8 cellular contexts compared by ENCODE assay signal in genomic region chr16:84643180-84643583, GRCh38. TPM values are rescaled to one million over a fixed set of nuclear protein-coding genes. Genes with fewer than 3 reads are reported as not detected.
DNase-seq lines count a peak whose midpoint lies in the region; ATAC-seq and TF ChIP-seq lines count a peak whose summit lies in the region.

No MANE protein-coding gene starts in this region.

- no peak for TF ChIP-seq POLR2A in gastrocnemius medialis (IDR thresholded peaks at IDR 0.05)
- TF ChIP-seq POLR2A in erythroblast (IDR thresholded peaks at IDR 0.05; ENCODE audit: low read length), result no peak

- POLR2A ChIA-PET in PC-9 (lab: Charles Lee; ENCODE audit: unreplicated experiment), result interaction anchor here (0.6 kb wide), 1 partner anchor 11 kb away, joined by 3 read pairs; no protein-coding TSS in a partner anchor

- H3K36me3 ChIP-seq in GM23248 (ENCODE audit: low read depth), result no peaks in the 10 kb centered on the region
- H3K36me3 ChIP-seq in PC-9 (ENCODE audit: low read depth), result no peaks in the 10 kb centered on the region
- no peaks in the 10 kb centered on the region for H3K36me3 ChIP-seq in gastrocnemius medialis

- H3F3A ChIP-seq in GM23248 (ENCODE audit: insufficient read depth) (peaks cover 8% of the 10 kb centered on the region), PC-9 (ENCODE audit: insufficient read depth, low read depth) (0 out of 2 replicates have a peak, but pooled peaks cover 3% of the 10 kb centered on the region)

- H3K4me1 ChIP-seq in GM23248 (ENCODE audit: insufficient read depth), result peaks cover 32% of the 10 kb centered on the region
- H3K4me1 ChIP-seq in PC-9 (replicated peaks; ENCODE audit: insufficient read depth), result peaks cover 15% of the 10 kb centered on the region
- peaks cover 13 to 14% of the 10 kb centered on the region in 2 donors for H3K4me1 ChIP-seq in gastrocnemius medialis

- peak overlapping the region; percentile 44 for H2AFZ ChIP-seq in GM23248
- peak overlapping the region; percentile 56; the same call in 1 of the 2 replicates for H2AFZ ChIP-seq in PC-9

- H3K79me2 ChIP-seq in GM23248 (ENCODE audit: insufficient read depth), result no peaks in the 10 kb centered on the region
- no peaks in the 10 kb centered on the region for H3K79me2 ChIP-seq in PC-9 (ENCODE audit: low read depth)

- in situ Hi-C loops in GM23248 (cut with MboI), result no loop called here
- in situ Hi-C loops in gastrocnemius medialis (cut with MboI; ENCODE audit: low sequenced_read_pairs in 4 of 4), result loop anchor here in 1 of 4 donors (25.0 kb wide), 1 partner anchor 319 kb away; no protein-coding TSS in a partner anchor

- peak overlapping the region; percentile 13; the same call in 1 of the 2 replicates for H3K9ac ChIP-seq in GM23248

- H3K27me3 ChIP-seq in GM23248 (replicated peaks; ENCODE audit: insufficient read depth), result no peaks in the 10 kb centered on the region
- H3K27me3 ChIP-seq in PC-9 (ENCODE audit: insufficient read depth, low read depth), result no peaks in the 10 kb centered on the region
- H3K27me3 ChIP-seq in gastrocnemius medialis, result no peaks in the 10 kb centered on the region

- WGBS in GM23248 (ENCODE audit: low coverage in 1 of 2, low lambda C conversion rate in 2 of 2, missing lambda C conversion rate in 2 of 2), 2 experiments, result 3 to 6% methylated on average over 8 of the region's 8 CpGs

- H3K9me2 ChIP-seq in GM23248 (ENCODE audit: insufficient read depth), result no peaks in the 10 kb centered on the region
- H3K9me2 ChIP-seq in PC-9 (ENCODE audit: insufficient read depth), result no peaks in the 10 kb centered on the region

- H3K9me3 ChIP-seq in GM23248 (ENCODE audit: low read depth) (no peaks in the 10 kb centered on the region), PC-9 (ENCODE audit: insufficient read depth, low read depth) (no peaks in the 10 kb centered on the region), gastrocnemius medialis (no peaks in the 10 kb centered on the region)

- CTCF ChIA-PET in PC-9 (lab: Charles Lee), result interaction anchor here (0.6 to 1.4 kb wide), 2 partner anchors 20 to 56 kb away, joined by 3 to 5 read pairs; no protein-coding TSS in a partner anchor

- peak; percentile 94 for DNase-seq in GM23248
- peak; percentile 77 to 83 for DNase-seq in PC-9
- DNase-seq in glomerular visceral epithelial cell (ENCODE audit: extremely low spot score), result peak; percentile 86
- DNase-seq in gastrocnemius medialis, result peak; percentile 52 to 79
- no peak for DNase-seq in pons (ENCODE audit: low spot score)
- DNase-seq in SIG-M5 treated with dmso at 0.1 percent for 504 hours (lab: John Stamatoyannopoulos, UW; ENCODE audit: unreplicated experiment), result no peak
- DNase-seq in erythroblast (lab: John Stamatoyannopoulos, UW), result no peak

- ATAC-seq in gastrocnemius medialis (peak; percentile 81 to 82), HG03025 (IDR thresholded peaks at IDR 0.05; ENCODE audit: low FRiP score, unreplicated experiment) (no peak)

- intact Hi-C loops in PC-9 (cut with micrococcal nuclease; ENCODE audit: unreplicated experiment), result loop anchor here (5.0 kb wide), 1 partner anchor 84 kb away; no protein-coding TSS in a partner anchor
- intact Hi-C loops in gastrocnemius medialis (cut with DNase I; ENCODE audit: low total_unique reads), result no loop called here

- no peak for TF ChIP-seq CTCF in PC-9 (conservative IDR thresholded peaks at IDR 0.05)
- TF ChIP-seq CTCF in gastrocnemius medialis (IDR thresholded peaks at IDR 0.05 in 4 of 5, conservative IDR thresholded peaks at IDR 0.05 in 1 of 5), result no peak

- no TSS peak for BruUV-seq in PC-9 (replicated peaks; lab: Mats Ljungman, UMichigan)

- H3K4me3 ChIP-seq in GM23248 (no peak overlapping the region), PC-9 (no peak overlapping the region; the same call in 1 of the 2 replicates), gastrocnemius medialis (no peak overlapping the region)

- H3K4me2 ChIP-seq in GM23248 (ENCODE audit: unreplicated experiment), result peak overlapping the region; percentile 24
- peak overlapping the region; percentile 65 for H3K4me2 ChIP-seq in PC-9

- H3K27ac ChIP-seq in GM23248 (peak overlapping the region; percentile 32), PC-9 (peak overlapping the region; percentile 37), gastrocnemius medialis (peak overlapping the region; percentile 33 to 58 (median 37))

- H4K20me1 ChIP-seq in GM23248 (ENCODE audit: insufficient read depth) (no peaks in the 10 kb centered on the region), PC-9 (ENCODE audit: insufficient read depth) (no peaks in the 10 kb centered on the region)

RNA-seq across cellular contexts. Expression of gene KLHL36, which starts 5.1 kb away (rescaled TPM):
- 68.0 and 83.9 TPM in 2 replicates for total RNA-seq in GM23248 (2014; rRNA removed; shearing (Covaris generic))
- 18.1 and 20.5 TPM in 2 replicates for polyA plus RNA-seq in GM23248 (2016; fragmentation: Nextera tagmentation; extraction: Ambion mirVana)
- total RNA-seq in PC-9 (2021) (73.8 and 81.9 TPM in 2 replicates), gastrocnemius medialis (10 to 100 TPM; 15.6 to 33.9 (median 18.2) TPM)

RNA-seq across cellular contexts. Expression of gene COTL1, which starts 25.3 kb away (rescaled TPM):
- 144 and 145 TPM in 2 replicates for total RNA-seq in GM23248 (2014; rRNA removed; shearing (Covaris generic))
- polyA plus RNA-seq in GM23248 (2016; fragmentation: Nextera tagmentation; extraction: Ambion mirVana), result 370 and 399 TPM in 2 replicates
- total RNA-seq in PC-9 (2021), result 458 and 512 TPM in 2 replicates
- 1 to 10 TPM; 2.8 to 8.7 (median 6.2) TPM for total RNA-seq in gastrocnemius medialis

RNA-seq across cellular contexts. Expression of gene USP10, which starts 56.6 kb away (rescaled TPM):
- 48.3 and 51.3 TPM in 2 replicates for total RNA-seq in GM23248 (2014; rRNA removed; shearing (Covaris generic))
- polyA plus RNA-seq in GM23248 (2016; fragmentation: Nextera tagmentation; extraction: Ambion mirVana), result 72.4 and 74.0 TPM in 2 replicates
- total RNA-seq in PC-9 (2021), result 86.3 and 109 TPM in 2 replicates
- total RNA-seq in gastrocnemius medialis, result 100 to 1,000 TPM in 1 of 4 donors, 10 to 100 TPM in 3; 61.1 to 103 (median 74.4) TPM

Comparison
In these comparisons a context has a peak if more than half of its experiments do, and no peak if none do; other contexts are left out.
1. DNase-seq: peak in GM23248 (single experiment), PC-9 (2 of 2), glomerular visceral epithelial cell (single experiment) and gastrocnemius medialis (2 of 2); none in pons (single experiment), SIG-M5 treated with dmso at 0.1 percent for 504 hours (single experiment) and erythroblast (0 of 2).
2. RNA of gene COTL1, which starts 25.3 kb away (total RNA-seq): 458 to 512 TPM in PC-9 and 144 to 145 TPM in GM23248; 2.8 to 8.7 TPM in gastrocnemius medialis; every median in the first group is over 10 times any median in the second.
3. Peak in every context shown above with its lines, with median percentiles within 50 percentile points of each other: H3K27ac ChIP-seq.